Comparison of ENCODE assay signal across 16 cellular contexts in the genomic region with DNA sequence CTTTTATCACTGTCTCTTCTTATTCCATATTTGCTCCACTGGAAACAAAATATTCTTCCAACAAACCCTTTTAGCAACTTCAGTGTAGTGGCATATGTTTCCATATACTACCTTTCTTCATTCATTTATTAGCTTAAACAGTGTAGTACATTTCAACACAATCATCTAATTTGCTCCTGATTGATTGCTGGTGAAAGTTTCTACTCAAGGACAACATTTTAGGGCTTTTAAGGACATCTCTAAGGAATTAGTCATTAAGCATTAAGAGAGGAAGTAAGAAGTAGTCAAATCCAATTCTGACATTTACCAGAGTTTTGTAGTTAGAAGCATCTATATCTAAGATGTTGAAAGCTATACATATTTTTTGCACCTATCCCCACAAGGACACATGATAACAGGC.
DNase-seq lines count a peak whose midpoint lies in the region; ATAC-seq lines count a peak whose summit lies in the region.
"Had no signal": no experiment of that assay in that cellular context is flagged by ENCODE, and none has a peak within 500 bp of the region (broad histone marks: within the 10 kb centered on the region; RNA-seq: fewer than 3 reads in every experiment).

No MANE protein-coding gene starts in this region.

- DNase-seq in EH (ENCODE audit: low read depth), result peak; percentile 52
- peak; percentile 46 for DNase-seq in HCEC 1CT
- DNase-seq in amniotic epithelial cell (ENCODE audit: low read depth), result peak; percentile 37
- peak; percentile 17 for DNase-seq in iris pigment epithelial cell (ENCODE audit: low read depth)
- no peak for DNase-seq in NCI-H1436 treated with DMSO at 0.1 percent for 48 hours (lab: John Stamatoyannopoulos, UW)
- DNase-seq in NCI-H526 (lab: John Stamatoyannopoulos, UW), result no peak
- DNase-seq: DMS 273 treated with DMSO at 0.1 percent for 48 hours, NCI-H2029, NCI-H2171 treated with DMSO at 0.1 percent for 48 hours, NCI-H510A, OCI-M1, T-helper 1 cell had no signal

- ATAC-seq in GM21786 (IDR thresholded peaks at IDR 0.05; ENCODE audit: unreplicated experiment) (no peak), GM18520 (IDR thresholded peaks at IDR 0.05; ENCODE audit: unreplicated experiment) (no peak)
- ATAC-seq: GM12878, K562 had no signal

Comparison
In these comparisons a context has a peak if more than half of its experiments do, and no peak if none do; other contexts are left out.
1. DNase-seq: peak in EH (single experiment), HCEC 1CT (single experiment), amniotic epithelial cell (single experiment) and iris pigment epithelial cell (single experiment); none in NCI-H1436 treated with DMSO at 0.1 percent for 48 hours (single experiment) and NCI-H526 (0 of 2).